ENCODE assay signal across 13 cellular contexts in the genomic region with DNA sequence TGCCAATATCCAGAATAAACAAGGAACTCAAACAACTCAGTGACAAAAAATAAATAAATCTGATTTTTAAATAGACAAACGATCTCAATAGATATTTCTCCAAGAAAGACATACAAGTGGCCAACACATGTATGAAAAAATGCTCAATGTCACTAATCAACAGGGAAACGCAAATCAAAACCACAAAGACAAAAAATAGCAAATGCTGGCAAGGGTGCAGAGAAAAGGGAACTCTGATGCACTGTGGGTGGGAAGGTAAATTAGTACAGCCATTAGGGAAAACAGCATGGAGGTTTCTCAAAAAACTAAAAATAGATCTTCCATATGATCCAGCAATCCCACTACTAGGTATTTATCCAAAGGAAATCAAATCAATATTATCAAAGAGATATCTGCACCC.
"Had no signal": no experiment of that assay in that cellular context is flagged by ENCODE, and none has a peak within 500 bp of the region (broad histone marks: within the 10 kb centered on the region; RNA-seq: fewer than 3 reads in every experiment).

No MANE protein-coding gene starts in this region.

- H3K9me3 ChIP-seq: esophagus squamous epithelium, right atrium auricular region, tibial nerve had no signal

- DNase-seq: activated CD4-positive, alpha-beta T cell treated with anti-CD3 and anti-CD28 coated beads, Interleukin-2, amount 50 U/mL, for 1 hour; activated effector memory CD4-positive, alpha-beta T cell treated with Interleukin-2 at 50 U/mL for 16 hours; activated naive CD8-positive, alpha-beta T cell treated with anti-CD3 and anti-CD28 coated beads, Interleukin-2, amount 10 ng/mL, durations not matched to agents 7 days and 5 days; esophagus squamous epithelium; nucleus accumbens had no signal

- H3K4me3 ChIP-seq: esophagus squamous epithelium, lung, right atrium auricular region, tibial nerve had no signal

- FAIRE-seq: bronchial epithelial cell, small intestine had no signal

- H3K9me3 Mint-ChIP-seq: activated naive CD8-positive, alpha-beta T cell treated with anti-CD3 and anti-CD28 coated beads, Interleukin-2, amount 10 ng/mL, durations not matched to agents 7 days and 5 days; T-helper 2 cell treated with Interferon-gamma antibody and Interleukin-4, amounts not matched to agents 5 μg/mL and 100 μg/mL, for 36 hours had no signal

- H3K27ac ChIP-seq: esophagus squamous epithelium, foreskin keratinocyte, right atrium auricular region, tibial nerve had no signal

- H3K27ac Mint-ChIP-seq: activated naive CD8-positive, alpha-beta T cell treated with anti-CD3 and anti-CD28 coated beads, Interleukin-2, amount 10 ng/mL, durations not matched to agents 7 days and 5 days; T-helper 2 cell treated with Interferon-gamma antibody and Interleukin-4, amounts not matched to agents 5 μg/mL and 100 μg/mL, for 36 hours had no signal

- ATAC-seq: foreskin keratinocyte, left cardiac atrium had no signal

- H3K4me3 Mint-ChIP-seq: activated naive CD8-positive, alpha-beta T cell treated with anti-CD3 and anti-CD28 coated beads, Interleukin-2, amount 10 ng/mL, durations not matched to agents 7 days and 5 days; T-helper 2 cell treated with Interferon-gamma antibody and Interleukin-4, amounts not matched to agents 5 μg/mL and 100 μg/mL, for 36 hours had no signal

- H3K27me3 ChIP-seq: esophagus squamous epithelium, foreskin keratinocyte, right atrium auricular region, tibial nerve had no signal

- H3K4me1 ChIP-seq: foreskin keratinocyte had no signal
